ENCODE assay signal across 9 cellular contexts in genomic region chr1:1943834-1944570, GRCh38. TPM values are rescaled to one million over a fixed set of nuclear protein-coding genes. Genes with fewer than 3 reads are reported as not detected.
DNase-seq lines count a peak whose midpoint lies in the region; ATAC-seq and TF ChIP-seq lines count a peak whose summit lies in the region.
"Had no signal": no experiment of that assay in that cellular context is flagged by ENCODE, and none has a peak within 500 bp of the region (broad histone marks: within the 10 kb centered on the region; RNA-seq: fewer than 3 reads in every experiment).

No MANE protein-coding gene starts in this region.

- H3K36me3 ChIP-seq in Panc1 (ENCODE audit: control insufficient read depth, insufficient read depth, low read length), result no peaks in the 10 kb centered on the region

- BruUV-seq in Panc1 (replicated peaks; lab: Mats Ljungman, UMichigan), result no TSS peak

- in situ Hi-C loops in Panc1 (cut with HindIII; ENCODE audit: low pct_unique_long_range_greater_than_20kb, low sequenced_read_pairs), result no loop called here

- POLR2A ChIA-PET in AG04449 (lab: Yijun Ruan, JAX), result no interaction called here
- POLR2A ChIA-PET in Panc1 (lab: Charles Lee), result no interaction called here

- H3K4me1 ChIP-seq in Panc1 (ENCODE audit: control insufficient read depth, insufficient read depth, low read length), result no peaks in the 10 kb centered on the region; the same call in 1 of the 2 replicates

- CTCF ChIA-PET in AG04449 (lab: Yijun Ruan, JAX) (interaction anchor here (0.6 to 3.8 kb wide), 14 partner anchors 9 to 230 kb away, joined by 3 to 36 read pairs (median 4); no protein-coding TSS in a partner anchor), Panc1 (lab: Charles Lee) (interaction anchor here (0.6 to 1.4 kb wide), 6 partner anchors 13 to 168 kb away, joined by 3 to 6 read pairs (median 3); no protein-coding TSS in a partner anchor)

- peak; percentile 93 for ATAC-seq in Panc1
- ATAC-seq in Right ventricle myocardium superior (ENCODE audit: poor library complexity), result peak; percentile 89
- no peak for ATAC-seq in HG02885 (IDR thresholded peaks at IDR 0.05; ENCODE audit: poor library complexity, unreplicated experiment)
- no peak for ATAC-seq in HG03520 (IDR thresholded peaks at IDR 0.05; ENCODE audit: unreplicated experiment)

- H3K27me3 ChIP-seq in Panc1 (ENCODE audit: control insufficient read depth, insufficient read depth, low read length), result no peaks in the 10 kb centered on the region

- intact Hi-C loops in Panc1 (cut with micrococcal nuclease; ENCODE audit: unreplicated experiment) (loop anchor here (5.0 kb wide), 1 partner anchor 103 kb away; no protein-coding TSS in a partner anchor), Right ventricle myocardium superior (cut with DNase I) (loop anchor here (5.0 kb wide), 1 partner anchor 98 kb away; no protein-coding TSS in a partner anchor)

- H3K4me3 ChIP-seq in AG04449 (ENCODE audit: low read depth, low read length) (no peak overlapping the region), Panc1 (ENCODE audit: low read depth in 2 of 2, low read length in 2 of 2) (peak overlapping the region; percentile 25 to 51)

- DNase-seq in AG04449 (ENCODE audit: low read depth, low spot score) (no peak), GM20000 (ENCODE audit: low spot score) (peak; percentile 78), Panc1 (ENCODE audit: low read depth, low spot score) (no peak), activated gamma-delta T cell (lab: John Stamatoyannopoulos, UW) (peak; percentile 35), Right ventricle myocardium superior (peak; percentile 65), putamen (ENCODE audit: low spot score) (peak; percentile 20)

- TF ChIP-seq CTCF in AG04449 (IDR thresholded peaks at IDR 0.05; ENCODE audit: insufficient read depth, low read length, missing control alignments) (peak; percentile 89), GM20000 (IDR thresholded peaks at IDR 0.05; ENCODE audit: extremely low read depth, missing control alignments) (peak; percentile 88), Panc1 (IDR thresholded peaks at IDR 0.05) (peak; percentile 98)

- no peak overlapping the region for H3K27ac ChIP-seq in Panc1 (ENCODE audit: low read length)

- no peaks in the 10 kb centered on the region for H3K9me3 ChIP-seq in Panc1 (ENCODE audit: control insufficient read depth, insufficient read depth, low read depth, low read length)

RNA-seq across cellular contexts. Expression of gene TMEM52, which starts 24.9 kb away (rescaled TPM):
- total RNA-seq in Panc1 (2021; ENCODE audit: unreplicated experiment) (2.5 TPM), Right ventricle myocardium superior (2.1 TPM)
- 4.1 TPM for polyA plus RNA-seq in Panc1 (2012; ENCODE audit: insufficient read length)

RNA-seq across cellular contexts. Expression of gene CALML6, which starts 28.9 kb away (rescaled TPM):
- total RNA-seq in Panc1 (2021; ENCODE audit: unreplicated experiment) (1.5 TPM), Right ventricle myocardium superior (not detected)
- 1.8 TPM for polyA plus RNA-seq in Panc1 (2012; ENCODE audit: insufficient read length)

RNA-seq across cellular contexts. Expression of gene GNB1, which starts 53.1 kb away (rescaled TPM):
- total RNA-seq in Panc1 (2021; ENCODE audit: unreplicated experiment), result 499 TPM
- polyA plus RNA-seq in Panc1 (2012; ENCODE audit: insufficient read length), result 736 TPM
- 154 TPM for total RNA-seq in Right ventricle myocardium superior

RNA-seq across cellular contexts. Expression of gene CFAP74, which starts 59.6 kb away (rescaled TPM):
- total RNA-seq in Panc1 (2021; ENCODE audit: unreplicated experiment), result not detected
- polyA plus RNA-seq in Panc1 (2012; ENCODE audit: insufficient read length), result 0.22 TPM
- not detected for total RNA-seq in Right ventricle myocardium superior
- total RNA-seq: renal cortical epithelial cell had no signal

Comparison
In these comparisons a context has a peak if more than half of its experiments do, and no peak if none do; other contexts are left out.
1. DNase-seq: peak in GM20000 (single experiment), activated gamma-delta T cell (single experiment), Right ventricle myocardium superior (single experiment) and putamen (single experiment); none in AG04449 (single experiment) and Panc1 (single experiment).
2. ATAC-seq: peak in Panc1 (single experiment) and Right ventricle myocardium superior (single experiment); none in HG02885 (single experiment) and HG03520 (single experiment).
3. Peak in every context shown above with its lines, with median percentiles within 50 percentile points of each other: CTCF ChIP-seq.